ENCODE assay signal across 27 cellular contexts in the genomic region with DNA sequence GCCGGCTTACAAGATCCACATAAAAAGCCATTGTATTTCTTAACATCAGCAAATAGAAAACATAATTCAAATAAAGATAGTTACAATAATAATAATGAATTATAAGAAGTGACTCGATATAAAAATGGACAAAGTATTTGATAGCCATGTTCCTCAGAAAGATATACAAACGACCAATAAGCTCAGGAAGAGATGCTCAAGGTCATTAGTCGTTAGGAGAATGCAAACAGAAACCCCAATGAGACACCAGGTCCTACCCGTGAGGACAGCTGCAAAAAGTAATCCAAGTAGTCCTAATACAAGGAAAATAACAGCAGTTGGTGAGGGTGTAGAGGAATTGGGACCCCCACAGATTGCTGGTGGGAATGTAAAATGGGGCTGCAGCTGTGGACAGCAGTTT.
"Had no signal": no experiment of that assay in that cellular context is flagged by ENCODE, and none has a peak within 500 bp of the region (broad histone marks: within the 10 kb centered on the region; RNA-seq: fewer than 3 reads in every experiment).

No MANE protein-coding gene starts in this region.

- H3K4me3 ChIP-seq: ascending aorta, body of pancreas, Peyer's patch had no signal

- H3K9me3 ChIP-seq: ascending aorta, body of pancreas, Peyer's patch had no signal

- H3K4me1 ChIP-seq: ascending aorta, Peyer's patch had no signal

- H3K36me3 ChIP-seq: ascending aorta, Peyer's patch had no signal

- H3K27me3 ChIP-seq: ascending aorta, body of pancreas, Peyer's patch had no signal

- ATAC-seq: activated naive CD4-positive, alpha-beta T cell treated with anti-CD3 and anti-CD28 coated beads, Interleukin-2, amount 50 U/mL, for 72 hours; activated naive CD8-positive, alpha-beta T cell treated with anti-CD3 and anti-CD28 coated beads, Interleukin-2, amount 50 U/mL, for 24 hours; body of pancreas; T-cell had no signal

- H3K27ac ChIP-seq: body of pancreas had no signal

- DNase-seq: activated B cell treated with CpG ODN at 0.5 μM for 24 hours; activated CD4-positive, alpha-beta memory T cell treated with anti-CD3 and anti-CD28 coated beads, Interleukin-2, amount 10 ng/mL, durations not matched to agents 7 days and 5 days; activated CD4-positive, alpha-beta T cell treated with anti-CD3 and anti-CD28 coated beads for 1 hour; activated CD4-positive, alpha-beta T cell treated with anti-CD3 and anti-CD28 coated beads, Interleukin-2, amount 50 U/mL, for 1 hour; activated naive CD8-positive, alpha-beta T cell treated with anti-CD3 and anti-CD28 coated beads, Interleukin-2, amount 50 U/mL, for 24 hours; activated T-cell treated with anti-CD3 and anti-CD28 coated beads for 4 hours; amniotic stem cell; body of pancreas; central memory CD4-positive, alpha-beta T cell; Kasumi-1; KBM-7; NCI-H1048; NCI-H1417; NCI-H1694; NCI-H2029; NCI-H345; NCI-H510A; NCI-H526 treated with DMSO at 0.1 percent for 48 hours; NCI-H82; OCI-M1; Peyer's patch; SHP77; T-cell; T-helper 2 cell; T1000 had no signal
